In the genomic region with DNA sequence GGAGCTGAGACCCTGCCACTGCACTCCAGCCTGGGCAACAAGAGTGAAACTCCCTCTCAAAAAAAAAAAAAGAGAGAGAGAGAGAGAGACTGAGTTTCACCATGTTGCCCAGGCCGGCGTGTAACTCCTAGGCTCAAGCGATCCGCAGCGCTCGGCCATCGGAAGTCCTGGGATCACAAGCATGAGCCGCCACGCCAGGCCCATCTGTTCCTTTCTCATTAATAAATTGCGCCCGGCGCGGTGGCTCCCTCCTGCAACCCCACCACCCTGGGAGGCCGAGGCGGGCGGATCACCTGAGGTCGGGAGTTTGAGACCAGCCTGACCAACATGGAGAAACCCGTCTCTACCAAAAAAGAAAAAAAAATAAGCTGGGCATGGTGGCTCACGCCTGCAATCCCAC, we compare ENCODE assay signal across 9 cellular contexts. TPM values are rescaled to one million over a fixed set of nuclear protein-coding genes. Genes with fewer than 3 reads are reported as not detected.
"Had no signal": no experiment of that assay in that cellular context is flagged by ENCODE, and none has a peak within 500 bp of the region (broad histone marks: within the 10 kb centered on the region; RNA-seq: fewer than 3 reads in every experiment).

No MANE protein-coding gene starts in this region.

RNA-seq across cellular contexts. Expression of a gene that starts 39.0 kb away (rescaled TPM):
- total RNA-seq: OCI-LY7, PC-3, PC-9, Peyer's patch, Right ventricle myocardium inferior, RPMI7951, SJCRH30, SJSA1, SK-MEL-5 had no signal
